ENCODE assay signal across 13 cellular contexts in the genomic region with DNA sequence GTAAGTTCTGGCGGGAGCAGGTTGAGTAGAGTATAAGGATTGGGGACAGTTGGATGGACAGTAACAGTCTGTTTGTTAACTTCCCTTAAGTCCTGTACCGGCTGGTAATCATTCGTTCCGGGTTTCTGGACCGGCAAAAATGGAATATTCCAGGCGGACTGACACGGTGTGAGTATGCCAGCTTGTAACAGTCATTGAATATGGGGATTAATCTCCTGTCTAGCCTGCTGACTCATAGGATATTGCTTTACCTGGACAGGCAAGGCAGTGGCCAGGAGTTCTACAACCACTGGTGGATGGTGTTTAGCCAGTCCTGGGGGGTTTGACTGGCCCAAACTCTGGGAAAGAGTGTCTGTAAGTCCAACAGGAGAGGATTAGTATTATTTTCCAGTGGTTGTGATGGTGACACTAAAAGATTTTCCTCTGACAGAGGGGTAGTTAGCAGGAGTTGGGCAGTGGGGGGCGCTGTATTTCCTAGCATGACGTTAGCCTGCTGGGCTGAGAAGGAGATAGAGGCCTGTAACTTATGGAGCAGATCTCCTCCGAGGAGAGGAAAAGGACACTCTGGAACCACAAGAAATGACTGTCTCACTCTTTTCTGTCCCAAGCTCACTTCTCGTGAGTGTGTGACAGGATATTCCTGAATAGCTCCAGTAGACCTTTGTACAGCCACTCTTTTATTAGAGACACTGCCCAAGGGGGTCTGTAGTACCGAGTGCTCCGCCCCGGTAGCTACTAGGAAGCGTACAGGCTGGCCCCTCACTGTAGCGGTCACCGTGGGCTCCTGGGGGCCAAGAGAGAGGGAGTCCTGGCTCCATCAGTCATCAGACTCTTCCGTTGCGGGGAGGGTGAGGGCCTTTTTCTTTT.
DNase-seq lines count a peak whose midpoint lies in the region; ATAC-seq and TF ChIP-seq lines count a peak whose summit lies in the region.
"Had no signal": no experiment of that assay in that cellular context is flagged by ENCODE, and none has a peak within 500 bp of the region (broad histone marks: within the 10 kb centered on the region; RNA-seq: fewer than 3 reads in every experiment).

No MANE protein-coding gene starts in this region.

- TF ChIP-seq POLR2A in erythroblast (IDR thresholded peaks at IDR 0.05; ENCODE audit: low read length) (no peak), gastrocnemius medialis (IDR thresholded peaks at IDR 0.05) (no peak)

- CTCF ChIA-PET in Panc1 (lab: Charles Lee), result no interaction called here

- H3K79me2 ChIP-seq in DOHH2 (ENCODE audit: control insufficient read depth, low read length), result no peaks in the 10 kb centered on the region

- H3K4me2 ChIP-seq in DOHH2 (ENCODE audit: low read length), result peak overlapping the region; percentile 10; the same call in 1 of the 2 replicates

- ATAC-seq in Panc1 (0 out of 2 replicates have a peak, but pooled peaks have one; percentile 36), gastrocnemius medialis (no peak)
- ATAC-seq: left lung had no signal

- no peaks in the 10 kb centered on the region for H3K36me3 ChIP-seq in DOHH2 (ENCODE audit: control insufficient read depth, low read length)
- no peaks in the 10 kb centered on the region for H3K36me3 ChIP-seq in HUES48 (ENCODE audit: control insufficient read depth, insufficient read depth, low read length)
- H3K36me3 ChIP-seq in Panc1 (ENCODE audit: control insufficient read depth, insufficient read depth, low read length), result no peaks in the 10 kb centered on the region
- no peaks in the 10 kb centered on the region for H3K36me3 ChIP-seq in gastrocnemius medialis
- H3K36me3 ChIP-seq: left lung, thoracic aorta had no signal

- no peaks in the 10 kb centered on the region for H3K9me2 ChIP-seq in DOHH2 (replicated peaks; ENCODE audit: control insufficient read depth, low read length)

- intact Hi-C loops in Panc1 (cut with micrococcal nuclease; ENCODE audit: unreplicated experiment) (no loop called here), gastrocnemius medialis (cut with DNase I; ENCODE audit: low total_unique reads) (no loop called here)

- H3K4me1 ChIP-seq in DOHH2 (ENCODE audit: control insufficient read depth, low read length) (peaks cover 14% of the 10 kb centered on the region), HUES48 (ENCODE audit: control insufficient read depth, insufficient read depth, low read length) (peaks cover 51% of the 10 kb centered on the region), Panc1 (ENCODE audit: control insufficient read depth, insufficient read depth, low read length) (peaks cover 5% of the 10 kb centered on the region), gastrocnemius medialis (no peaks in the 10 kb centered on the region)
- H3K4me1 ChIP-seq: left lung had no signal

- BruUV-seq in Panc1 (replicated peaks; lab: Mats Ljungman, UMichigan), result no TSS peak

- no peak for DNase-seq in Panc1 (ENCODE audit: low read depth, low spot score)
- peak; percentile 47 to 52 for DNase-seq in erythroblast (lab: John Stamatoyannopoulos, UW)
- DNase-seq in occipital lobe (lab: John Stamatoyannopoulos, UW), result no peak
- no peak for DNase-seq in gastrocnemius medialis
- no peak for DNase-seq in NK-92 treated with Interleukin-12 subunit alpha and Interleukin-12 subunit beta, amount 100 ng/mL, for 24 hours (lab: John Stamatoyannopoulos, UW)
- no peak for DNase-seq in activated CD4-positive, alpha-beta T cell treated with anti-CD3 and anti-CD28 coated beads for 4 hours
- DNase-seq: CD4-positive, alpha-beta T cell; foreskin melanocyte; left lung; NCI-H187 treated with DMSO at 0.1 percent for 48 hours had no signal

- in situ Hi-C loops in Panc1 (cut with HindIII; ENCODE audit: low pct_unique_long_range_greater_than_20kb, low sequenced_read_pairs) (no loop called here), gastrocnemius medialis (cut with MboI; ENCODE audit: low sequenced_read_pairs in 4 of 4) (no loop called here)

- peak; percentile 66 for TF ChIP-seq CTCF in DOHH2 (IDR thresholded peaks at IDR 0.05; ENCODE audit: low read depth, low read length, poor library complexity, severe bottlenecking)
- TF ChIP-seq CTCF in Panc1 (IDR thresholded peaks at IDR 0.05), result peak; percentile 72
- TF ChIP-seq CTCF in gastrocnemius medialis (IDR thresholded peaks at IDR 0.05 in 4 of 5, conservative IDR thresholded peaks at IDR 0.05 in 1 of 5), result no peak

- POLR2A ChIA-PET in Panc1 (lab: Charles Lee), result no interaction called here

- no peak overlapping the region for H3K9ac ChIP-seq in HUES48 (ENCODE audit: low read depth, low read length)

- peaks cover 17% of the 10 kb centered on the region; the same call in 1 of the 2 replicates for H3K27me3 ChIP-seq in DOHH2 (ENCODE audit: control insufficient read depth, low read length)
- peaks cover 98% of the 10 kb centered on the region for H3K27me3 ChIP-seq in HUES48 (ENCODE audit: control insufficient read depth, insufficient read depth, low read length)
- H3K27me3 ChIP-seq in Panc1 (ENCODE audit: control insufficient read depth, insufficient read depth, low read length), result peaks cover 4% of the 10 kb centered on the region; the same call in 1 of the 2 replicates
- H3K27me3 ChIP-seq in gastrocnemius medialis, result peaks cover 89 to 97% (median 95%) of the 10 kb centered on the region in 3 donors

- H3K27ac ChIP-seq in DOHH2 (ENCODE audit: low read depth, low read length), result no peak overlapping the region
- H3K27ac ChIP-seq in HUES48 (ENCODE audit: low read depth, low read length), result no peak overlapping the region
- no peak overlapping the region for H3K27ac ChIP-seq in Panc1 (ENCODE audit: low read length)
- H3K27ac ChIP-seq in gastrocnemius medialis, result no peak overlapping the region
- H3K27ac ChIP-seq: left lung, thoracic aorta had no signal

- H4K20me1 ChIP-seq in DOHH2 (ENCODE audit: control insufficient read depth, insufficient read depth, low read depth, low read length), result no peaks in the 10 kb centered on the region

- H3K9me3 ChIP-seq in DOHH2 (ENCODE audit: control insufficient read depth, insufficient read depth, low read length) (no peaks in the 10 kb centered on the region), HUES48 (ENCODE audit: control insufficient read depth, insufficient read depth, low read length) (no peaks in the 10 kb centered on the region), Panc1 (ENCODE audit: control insufficient read depth, insufficient read depth, low read depth, low read length) (no peaks in the 10 kb centered on the region), gastrocnemius medialis (no peaks in the 10 kb centered on the region)
- H3K9me3 ChIP-seq: left lung, thoracic aorta had no signal

- H3K4me3 ChIP-seq in DOHH2 (ENCODE audit: low read length) (no peak overlapping the region), HUES48 (ENCODE audit: low read depth, low read length) (peak overlapping the region; percentile 28; the same call in 1 of the 2 replicates), Panc1 (ENCODE audit: low read depth in 2 of 2, low read length in 2 of 2) (no peak overlapping the region), gastrocnemius medialis (no peak overlapping the region)
- H3K4me3 ChIP-seq: left lung, thoracic aorta had no signal

- no peaks in the 10 kb centered on the region for H3F3A ChIP-seq in DOHH2 (ENCODE audit: control insufficient read depth, insufficient read depth)

Comparison
In these comparisons a context has a peak if more than half of its experiments do, and no peak if none do; other contexts are left out.
1. CTCF ChIP-seq: peak in DOHH2 (single experiment) and Panc1 (single experiment); none in gastrocnemius medialis (0 of 5).
2. DNase-seq: peak in erythroblast (2 of 2); none in Panc1 (single experiment), occipital lobe (single experiment), gastrocnemius medialis (0 of 2), NK-92 treated with Interleukin-12 subunit alpha and Interleukin-12 subunit beta, amount 100 ng/mL, for 24 hours (single experiment) and activated CD4-positive, alpha-beta T cell treated with anti-CD3 and anti-CD28 coated beads for 4 hours (0 of 2).